Comparison of ENCODE assay signal across 1 cellular context in genomic region chr2:104312684-104313083, GRCh38.
TF ChIP-seq lines count a peak whose summit lies in the region.

No MANE protein-coding gene starts in this region.

TF ChIP-seq in GM23338, 12 proteins besides CTCF, POLR2A, EP300 and RAD21 (continued from another document):
- no peak for TF ChIP-seq ZNF462 (CRISPR knock-in tag; IDR thresholded peaks at IDR 0.05)
- no peak for TF ChIP-seq NANOG (IDR thresholded peaks at IDR 0.05; ENCODE audit: borderline replicate concordance)
- no peak for TF ChIP-seq ZNF331 (CRISPR knock-in tag; IDR thresholded peaks at IDR 0.05; ENCODE audit: low read depth)
- TF ChIP-seq REST (IDR thresholded peaks at IDR 0.05; ENCODE audit: unreplicated experiment) = no peak
